In the genomic region with DNA sequence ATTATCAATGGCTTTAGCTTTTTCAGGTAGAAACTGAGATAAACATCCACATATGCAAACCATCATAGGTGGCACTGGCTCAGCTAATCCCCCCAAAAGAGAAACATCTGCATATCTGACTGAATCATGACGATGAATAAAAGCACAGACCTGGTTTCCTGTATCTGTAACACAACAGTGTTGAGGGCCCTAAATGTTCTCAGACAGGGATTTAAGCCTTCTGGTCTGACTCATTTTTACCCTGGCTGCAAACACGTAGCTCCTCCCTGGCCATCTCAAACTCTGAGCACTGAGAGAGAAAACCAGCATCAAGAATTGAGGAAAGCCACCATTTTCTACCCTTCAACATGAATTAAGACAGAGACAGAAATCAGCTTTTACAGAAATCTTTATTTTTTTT, we compare ENCODE assay signal across 10 cellular contexts. TPM values are rescaled to one million over a fixed set of nuclear protein-coding genes. Genes with fewer than 3 reads are reported as not detected.
DNase-seq lines count a peak whose midpoint lies in the region.
"Had no signal": no experiment of that assay in that cellular context is flagged by ENCODE, and none has a peak within 500 bp of the region (broad histone marks: within the 10 kb centered on the region; RNA-seq: fewer than 3 reads in every experiment).

No MANE protein-coding gene starts in this region.

- H3F3A ChIP-seq in GM23248 (ENCODE audit: insufficient read depth), result peaks cover 17% of the 10 kb centered on the region; the same call in 1 of the 2 replicates

- no peaks in the 10 kb centered on the region for H3K9me3 ChIP-seq in GM23248 (ENCODE audit: low read depth)
- H3K9me3 ChIP-seq: sigmoid colon, transverse colon had no signal

- H2AFZ ChIP-seq in GM23248, result no peak overlapping the region

- no peak overlapping the region for H3K4me3 ChIP-seq in GM23248
- H3K4me3 ChIP-seq: sigmoid colon, transverse colon had no signal

- no peaks in the 10 kb centered on the region for H4K20me1 ChIP-seq in GM23248 (ENCODE audit: insufficient read depth)

- no peaks in the 10 kb centered on the region for H3K36me3 ChIP-seq in GM23248 (ENCODE audit: low read depth)

- no peaks in the 10 kb centered on the region for H3K9me2 ChIP-seq in GM23248 (ENCODE audit: insufficient read depth)

- in situ Hi-C loops in GM23248 (cut with MboI), result no loop called here

- peak overlapping the region; percentile 31 for H3K4me2 ChIP-seq in GM23248 (ENCODE audit: unreplicated experiment)

- H3K27ac ChIP-seq in GM23248, result peak overlapping the region; percentile 62

- WGBS in GM23248 (ENCODE audit: low coverage in 1 of 2, low lambda C conversion rate in 2 of 2, missing lambda C conversion rate in 2 of 2), 2 experiments, result 12 to 19% methylated on average over 2 of the region's 2 CpGs

- no peaks in the 10 kb centered on the region for H3K79me2 ChIP-seq in GM23248 (ENCODE audit: insufficient read depth)

- H3K9ac ChIP-seq in GM23248, result peak overlapping the region; percentile 36; the same call in 1 of the 2 replicates

- no peaks in the 10 kb centered on the region for H3K27me3 ChIP-seq in GM23248 (replicated peaks; ENCODE audit: insufficient read depth)
- H3K27me3 ChIP-seq: sigmoid colon, transverse colon had no signal

- peaks cover 12% of the 10 kb centered on the region for H3K4me1 ChIP-seq in GM23248 (ENCODE audit: insufficient read depth)
- H3K4me1 ChIP-seq: sigmoid colon had no signal

- DNase-seq in GM23248 (peak; percentile 86), ureter (ENCODE audit: low spot score) (no peak), NCI-H510A (lab: John Stamatoyannopoulos, UW) (no peak), DMS79 treated with DMSO at 0.1 percent for 48 hours (lab: John Stamatoyannopoulos, UW) (no peak)
- peak; percentile 53 to 57 for DNase-seq in activated CD4-positive, alpha-beta T cell treated with anti-CD3 and anti-CD28 coated beads for 4 hours
- DNase-seq in effector CD4-positive, alpha-beta T cell, result peak; percentile 30
- DNase-seq in stimulated activated CD4-positive, alpha-beta T cell treated with anti-CD3 and anti-CD28 coated beads, Interleukin-4, amount 100 ng/mL, for 1 hour, result peak; percentile 16
- no peak for DNase-seq in stimulated activated CD8-positive, alpha-beta memory T cell treated with anti-CD3 and anti-CD28 coated beads, Interleukin-4, amount 100 ng/mL, for 48 hours
- DNase-seq: sigmoid colon, transverse colon had no signal

RNA-seq across cellular contexts. Expression of a gene that starts 35.2 kb away (rescaled TPM):
- total RNA-seq in GM23248 (2014; rRNA removed; shearing (Covaris generic)), result 97.1 and 111 TPM in 2 replicates
- 80.7 and 84.3 TPM in 2 replicates for polyA plus RNA-seq in GM23248 (2016; fragmentation: Nextera tagmentation; extraction: Ambion mirVana)
- total RNA-seq in ureter, result 66.5 TPM

RNA-seq across cellular contexts. Expression of a gene that starts 35.2 kb away (rescaled TPM):
- total RNA-seq in GM23248 (2014; rRNA removed; shearing (Covaris generic)), result 3.0 and 4.0 TPM in 2 replicates
- 1.2 and 1.4 TPM in 2 replicates for polyA plus RNA-seq in GM23248 (2016; fragmentation: Nextera tagmentation; extraction: Ambion mirVana)
- total RNA-seq in ureter, result 13.4 TPM

RNA-seq across cellular contexts. Expression of a gene that starts 52.0 kb away (rescaled TPM):
- total RNA-seq in GM23248 (2014; rRNA removed; shearing (Covaris generic)), result 261 and 378 TPM in 2 replicates
- polyA plus RNA-seq in GM23248 (2016; fragmentation: Nextera tagmentation; extraction: Ambion mirVana), result 189 and 196 TPM in 2 replicates
- total RNA-seq in ureter, result 167 TPM

Comparison
In these comparisons a context has a peak if more than half of its experiments do, and no peak if none do; other contexts are left out.
1. DNase-seq: peak in GM23248 (single experiment), activated CD4-positive, alpha-beta T cell treated with anti-CD3 and anti-CD28 coated beads for 4 hours (2 of 2), effector CD4-positive, alpha-beta T cell (single experiment) and stimulated activated CD4-positive, alpha-beta T cell treated with anti-CD3 and anti-CD28 coated beads, Interleukin-4, amount 100 ng/mL, for 1 hour (single experiment); none in stimulated activated CD8-positive, alpha-beta memory T cell treated with anti-CD3 and anti-CD28 coated beads, Interleukin-4, amount 100 ng/mL, for 48 hours (single experiment), ureter (single experiment), NCI-H510A (single experiment) and DMS79 treated with DMSO at 0.1 percent for 48 hours (single experiment).